Comparison of ENCODE assay signal across 11 cellular contexts in the genomic region with DNA sequence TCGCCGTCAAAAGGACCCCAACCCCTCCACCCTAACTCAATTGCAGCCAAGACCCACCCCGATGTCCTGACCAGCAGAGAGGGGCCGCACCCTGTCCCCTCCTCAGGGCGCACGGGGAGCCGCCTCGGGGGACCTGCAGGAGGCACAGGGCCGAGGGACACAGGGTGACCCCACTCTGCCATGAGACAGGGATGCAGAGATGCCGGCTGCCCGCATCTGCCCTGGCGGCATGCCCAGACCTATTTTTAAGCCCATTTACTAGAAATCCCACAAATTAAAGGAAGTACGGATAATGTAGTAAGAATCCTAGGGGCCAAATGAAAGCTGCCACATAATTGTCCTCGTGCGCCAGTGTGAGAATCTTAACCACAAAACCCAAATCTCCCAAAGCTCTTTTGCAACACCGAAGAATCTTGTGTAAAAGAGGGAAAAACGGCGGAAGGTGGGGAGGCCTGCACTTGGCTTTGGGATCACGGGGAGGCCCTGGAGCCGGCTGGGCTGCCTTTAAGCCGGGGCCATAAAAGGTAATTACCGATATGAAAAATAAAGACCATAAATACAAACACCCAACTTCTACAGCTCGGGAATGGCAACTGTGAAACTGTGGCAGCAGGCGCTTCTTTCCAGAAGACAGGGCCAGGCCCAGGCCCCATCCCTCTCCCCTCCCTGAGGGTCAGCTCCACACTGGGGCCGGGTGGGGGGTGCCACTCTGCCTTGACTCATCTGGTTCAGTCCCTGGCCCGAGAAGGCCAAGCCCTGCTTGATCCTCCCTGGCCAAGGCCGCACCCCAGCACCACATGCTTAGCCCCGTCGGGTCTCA. TPM values are rescaled to one million over a fixed set of nuclear protein-coding genes. Genes with fewer than 3 reads are reported as not detected.
A peak's percentile ranks its signal among the peaks of the same experiment; 100 is the strongest.
DNase-seq lines count a peak whose midpoint lies in the region; ATAC-seq and TF ChIP-seq lines count a peak whose summit lies in the region.
"Had no signal": no experiment of that assay in that cellular context is flagged by ENCODE, and none has a peak within 500 bp of the region (broad histone marks: within the 10 kb centered on the region; RNA-seq: fewer than 3 reads in every experiment).

No MANE protein-coding gene starts in this region.

- CTCF ChIA-PET in AG04450 (lab: Charles Lee) = no interaction called here

- H3K4me3 ChIP-seq in AG04450 (ENCODE audit: low read depth, low read length) (no peak overlapping the region), adipocyte (ENCODE audit: low read length) (no peak overlapping the region), left lung (no peak overlapping the region)
- H3K4me3 ChIP-seq: esophagus squamous epithelium, upper lobe of left lung had no signal

- no peaks in the 10 kb centered on the region for H3K27me3 ChIP-seq in AG04450 (ENCODE audit: control insufficient read depth, insufficient read depth, low read length)
- no peaks in the 10 kb centered on the region for H3K27me3 ChIP-seq in adipocyte (replicated peaks; ENCODE audit: control insufficient read depth, insufficient read depth, low read length)
- H3K27me3 ChIP-seq in left lung = no peaks in the 10 kb centered on the region
- H3K27me3 ChIP-seq: esophagus squamous epithelium, upper lobe of left lung had no signal

- DNase-seq in AG04450 (ENCODE audit: low read depth, low spot score) (peak; percentile 23), H4 (ENCODE audit: low spot score) (peak; percentile 90), adipocyte (ENCODE audit: low read depth) (peak; percentile 50), left lung (peak in 1 of 2 donors; percentile 72), T1000 (lab: John Stamatoyannopoulos, UW) (no peak), Ammon's horn (ENCODE audit: low spot score) (no peak)
- DNase-seq in stimulated activated CD4-positive, alpha-beta T cell treated with anti-CD3 and anti-CD28 coated beads, Interleukin-4, amount 100 ng/mL, for 1 hour = no peak
- DNase-seq: esophagus squamous epithelium had no signal

- H3K4me1 ChIP-seq in adipocyte (ENCODE audit: control insufficient read depth, insufficient read depth, low read length) (no peaks in the 10 kb centered on the region), left lung (peaks cover 10 to 60% of the 10 kb centered on the region in 2 donors)

- intact Hi-C loops in left lung (cut with DNase I) = no loop called here

- no peaks in the 10 kb centered on the region; the same call in 1 of the 2 replicates for H3K9me3 ChIP-seq in AG04450 (ENCODE audit: control insufficient read depth, insufficient read depth, low read length)
- H3K9me3 ChIP-seq in adipocyte (ENCODE audit: control insufficient read depth, low read length) = no peaks in the 10 kb centered on the region
- H3K9me3 ChIP-seq in left lung = no peaks in the 10 kb centered on the region
- H3K9me3 ChIP-seq: esophagus squamous epithelium, upper lobe of left lung had no signal

- no peak for TF ChIP-seq CTCF in AG04450 (IDR thresholded peaks at IDR 0.05; ENCODE audit: low read depth, low read length)
- TF ChIP-seq CTCF in left lung (IDR thresholded peaks at IDR 0.05) = no peak

- POLR2A ChIA-PET in AG04450 (lab: Yijun Ruan, JAX) = interaction anchor here (0.6 to 0.8 kb wide), 2 partner anchors 8 to 29 kb away, joined by 3 to 4 read pairs; no protein-coding TSS in a partner anchor

- H3K36me3 ChIP-seq in adipocyte (ENCODE audit: control insufficient read depth, insufficient read depth, low read length, severe bottlenecking) (peaks cover 6% of the 10 kb centered on the region), left lung (peaks cover 0 to 11% of the 10 kb centered on the region in 2 donors)

- H3K27ac ChIP-seq in AG04450 (ENCODE audit: low read depth, low read length) (peak overlapping the region; percentile 40), left lung (no peak overlapping the region)
- H3K27ac ChIP-seq: esophagus squamous epithelium, upper lobe of left lung had no signal

- H3K9ac ChIP-seq in adipocyte (ENCODE audit: low read length) = no peak overlapping the region

- ATAC-seq in left lung (peak; percentile 9), HG03469 (IDR thresholded peaks at IDR 0.05; ENCODE audit: unreplicated experiment) (no peak)
- ATAC-seq: T-cell had no signal

RNA-seq across cellular contexts. Expression of gene NACC2, which starts 35.0 kb away (rescaled TPM):
- polyA plus RNA-seq in AG04450 (2011; rRNA removed) = 11.7 and 12.2 TPM in 2 replicates
- polyA minus RNA-seq in AG04450 (2011; rRNA and poly(A)+ RNA removed) = 12.9 and 14.1 TPM in 2 replicates
- 5.6 and 6.0 TPM in 2 replicates for total RNA-seq in H4 (2014; rRNA removed; shearing (Covaris generic))
- 10 to 100 TPM; 25.2 to 29.5 TPM for total RNA-seq in left lung

RNA-seq across cellular contexts. Expression of gene TMEM250, which starts 58.6 kb away (rescaled TPM):
- 8.8 and 12.7 TPM in 2 replicates for polyA plus RNA-seq in AG04450 (2011; rRNA removed)
- polyA minus RNA-seq in AG04450 (2011; rRNA and poly(A)+ RNA removed) = 10.6 and 12.1 TPM in 2 replicates
- total RNA-seq in H4 (2014; rRNA removed; shearing (Covaris generic)) = 12.5 and 20.3 TPM in 2 replicates
- total RNA-seq in left lung = 10 to 100 TPM; 30.4 to 42.1 TPM

Comparison
In these comparisons a context has a peak if more than half of its experiments do, and no peak if none do; other contexts are left out.
1. DNase-seq: peak in AG04450 (single experiment), H4 (single experiment) and adipocyte (single experiment); none in stimulated activated CD4-positive, alpha-beta T cell treated with anti-CD3 and anti-CD28 coated beads, Interleukin-4, amount 100 ng/mL, for 1 hour (single experiment), T1000 (single experiment) and Ammon's horn (single experiment).